ENCODE assay signal across 16 cellular contexts in the genomic region with DNA sequence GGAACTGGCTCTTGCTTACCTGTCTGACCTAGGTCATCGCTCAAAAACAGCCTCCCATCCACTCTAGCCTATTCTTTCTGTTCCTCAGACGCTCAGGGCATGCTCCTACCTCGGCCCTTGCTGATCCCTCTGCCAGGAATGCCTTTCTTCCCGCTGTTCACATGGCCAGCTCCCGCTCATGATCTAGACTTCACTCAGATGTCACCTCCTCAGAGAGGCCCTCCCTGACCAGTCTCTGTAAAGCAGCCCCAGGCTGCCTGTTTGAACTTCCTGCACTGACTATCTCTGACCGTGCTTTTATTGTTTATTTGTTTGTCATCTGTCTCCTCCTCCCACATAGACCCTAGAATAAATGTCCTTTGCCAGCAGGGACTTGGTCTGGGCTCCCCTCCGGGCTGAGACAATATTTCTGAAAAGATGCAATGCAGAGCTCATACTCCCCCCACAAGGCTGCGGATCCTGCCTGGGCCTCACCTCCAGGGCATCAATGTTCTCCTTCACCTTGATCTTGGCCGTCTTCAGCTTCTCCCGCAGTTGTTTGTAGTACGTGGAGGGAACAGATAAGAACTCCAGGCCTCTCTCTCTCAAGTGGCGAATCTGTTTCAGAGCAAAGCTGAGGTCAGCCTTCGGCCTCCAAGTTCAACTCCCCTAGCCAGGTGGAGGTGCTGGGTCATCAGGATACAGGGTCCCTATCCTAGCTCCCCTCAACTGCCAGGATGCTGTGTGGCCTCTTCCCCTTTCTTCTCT. TPM values are rescaled to one million over a fixed set of nuclear protein-coding genes. Genes with fewer than 3 reads are reported as not detected.
"Had no signal": no experiment of that assay in that cellular context is flagged by ENCODE, and none has a peak within 500 bp of the region (broad histone marks: within the 10 kb centered on the region; RNA-seq: fewer than 3 reads in every experiment).

No MANE protein-coding gene starts in this region.

- H3K9me3 ChIP-seq: left lung, testis had no signal

- H3K36me3 Mint-ChIP-seq: activated naive CD8-positive, alpha-beta T cell; naive thymus-derived CD8-positive, alpha-beta T cell had no signal

- H3K4me3 ChIP-seq: left lung, testis had no signal

- H3K4me3 Mint-ChIP-seq: activated naive CD8-positive, alpha-beta T cell; stimulated activated naive CD8-positive, alpha-beta T cell treated with anti-CD3 and anti-CD28 coated beads, Interleukin-15, amount 100 ng/mL, for 72 hours; T-helper 2 cell treated with Interferon-gamma antibody and Interleukin-4, amounts not matched to agents 5 μg/mL and 100 μg/mL, for 36 hours had no signal

- H3K27me3 ChIP-seq: left lung, testis had no signal

- H3K36me3 ChIP-seq: left lung had no signal

- H3K27ac Mint-ChIP-seq: activated naive CD8-positive, alpha-beta T cell; stimulated activated naive CD8-positive, alpha-beta T cell treated with anti-CD3 and anti-CD28 coated beads, Interleukin-15, amount 100 ng/mL, for 72 hours; T-helper 2 cell treated with Interferon-gamma antibody and Interleukin-4, amounts not matched to agents 5 μg/mL and 100 μg/mL, for 36 hours had no signal

- DNase-seq: activated CD4-positive, alpha-beta T cell treated with anti-CD3 and anti-CD28 coated beads, Interleukin-2, amount 50 U/mL, for 1 hour; activated CD4-positive, CD25-positive, alpha-beta regulatory T cell; activated gamma-delta T cell treated with Interleukin-2 at 50 U/mL for 16 hours; activated T-cell treated with anti-CD3 and anti-CD28 coated beads, Interleukin-2, amount 50 U/mL, for 48 hours; amniotic stem cell; left lung; naive thymus-derived CD8-positive, alpha-beta T cell; stimulated activated naive CD8-positive, alpha-beta T cell treated with anti-CD3 and anti-CD28 coated beads, Interleukin-15, amount 100 ng/mL, for 72 hours; SW 1271; testis had no signal

- H3K27me3 Mint-ChIP-seq: activated naive CD8-positive, alpha-beta T cell; naive thymus-derived CD8-positive, alpha-beta T cell; stimulated activated naive CD8-positive, alpha-beta T cell treated with anti-CD3 and anti-CD28 coated beads, Interleukin-15, amount 100 ng/mL, for 72 hours had no signal

- H3K9me3 Mint-ChIP-seq: naive thymus-derived CD8-positive, alpha-beta T cell; stimulated activated naive CD8-positive, alpha-beta T cell treated with anti-CD3 and anti-CD28 coated beads, Interleukin-15, amount 100 ng/mL, for 72 hours; T-helper 2 cell treated with Interferon-gamma antibody and Interleukin-4, amounts not matched to agents 5 μg/mL and 100 μg/mL, for 36 hours had no signal

- ATAC-seq: esophagus mucosa; left lung; naive thymus-derived CD8-positive, alpha-beta T cell; sciatic nerve; stimulated activated naive CD8-positive, alpha-beta T cell treated with anti-CD3 and anti-CD28 coated beads, Interleukin-15, amount 100 ng/mL, for 72 hours had no signal

- H3K27ac ChIP-seq: left lung, testis had no signal

RNA-seq across cellular contexts. Expression of a gene that starts 15.2 kb away (rescaled TPM):
- total RNA-seq: naive thymus-derived CD8-positive, alpha-beta T cell; pulmonary artery endothelial cell had no signal
- polyA plus RNA-seq: keratinocyte; naive thymus-derived CD8-positive, alpha-beta T cell had no signal
